Comparison of ENCODE assay signal across 8 cellular contexts in genomic region chr7:542935-543789, GRCh38. TPM values are rescaled to one million over a fixed set of nuclear protein-coding genes. Genes with fewer than 3 reads are reported as not detected.
DNase-seq lines count a peak whose midpoint lies in the region; ATAC-seq and TF ChIP-seq lines count a peak whose summit lies in the region.

No MANE protein-coding gene starts in this region.

- no peaks in the 10 kb centered on the region for H3K79me1 ChIP-seq in neuronal stem cell (ENCODE audit: low read depth, low read length)

- peak overlapping the region; percentile 70 for H3K27ac Mint-ChIP-seq in Calu3 (ENCODE audit: unreplicated experiment)
- no peak overlapping the region for H3K27ac Mint-ChIP-seq in stimulated activated memory B cell treated with anti-CD40 and anti-IgM and Interleukin-4, amounts not matched to agents 10 μg/mL and 1 μg/mL and 100 μg/mL, for 72 hours

- CTCF ChIA-PET in Calu3 (lab: Charles Lee), result interaction anchor here (0.6 to 1.7 kb wide), 2 partner anchors 10 to 91 kb away, joined by 4 to 5 read pairs; no protein-coding TSS in a partner anchor

- H3K9me3 ChIP-seq in neuronal stem cell (replicated peaks in 1 of 2; ENCODE audit: control insufficient read depth in 2 of 2, insufficient read depth in 1 of 2, low read depth in 1 of 2, low read length in 2 of 2), result peaks cover 0 to 2% of the 10 kb centered on the region in 2 donors

- peaks cover 5 to 9% of the 10 kb centered on the region in 2 donors for H3K4me1 ChIP-seq in neuronal stem cell (ENCODE audit: control insufficient read depth in 2 of 2, insufficient read depth in 1 of 2, low read depth in 1 of 2, low read length in 2 of 2)

- no peak overlapping the region for H2BK15ac ChIP-seq in neuronal stem cell (ENCODE audit: low read length)

- no CpG with 5 or more reads among the region's 29 CpGs for WGBS in neuronal stem cell (ENCODE audit: extremely low coverage in 2 of 2, insufficient read length in 2 of 2, insufficient replicate concordance in 1 of 2), 2 donors

- H2BK12ac ChIP-seq in neuronal stem cell (ENCODE audit: low read length), result no peak overlapping the region

- peak overlapping the region; percentile 9 for H2AK5ac ChIP-seq in neuronal stem cell (ENCODE audit: low read depth, low read length)

- H2BK5ac ChIP-seq in neuronal stem cell (ENCODE audit: low read length), result no peak overlapping the region

- H3K23ac ChIP-seq in neuronal stem cell (ENCODE audit: low read depth, low read length, poor library complexity), result no peak overlapping the region

- no peak overlapping the region for H4K8ac ChIP-seq in neuronal stem cell (ENCODE audit: low read depth, low read length)

- H3K27ac ChIP-seq in neuronal stem cell (replicated peaks; ENCODE audit: low read length), result no peak overlapping the region

- TF ChIP-seq CTCF in Calu3 (IDR thresholded peaks at IDR 0.05; ENCODE audit: unreplicated experiment), result no peak

- no peaks in the 10 kb centered on the region for H3K27me3 Mint-ChIP-seq in Calu3 (ENCODE audit: unreplicated experiment)
- peaks cover 14% of the 10 kb centered on the region for H3K27me3 Mint-ChIP-seq in stimulated activated memory B cell treated with anti-CD40 and anti-IgM and Interleukin-4, amounts not matched to agents 10 μg/mL and 1 μg/mL and 100 μg/mL, for 72 hours

- H3K27me3 ChIP-seq in neuronal stem cell (ENCODE audit: control insufficient read depth in 3 of 3, insufficient read depth in 3 of 3, low read depth in 1 of 3, low read length in 3 of 3), result no peaks in the 10 kb centered on the region

- no peaks in the 10 kb centered on the region for H3K36me3 ChIP-seq in neuronal stem cell (replicated peaks in 1 of 2; ENCODE audit: control insufficient read depth in 2 of 2, insufficient read depth in 2 of 2, low read length in 2 of 2)

- H2BK120ac ChIP-seq in neuronal stem cell (ENCODE audit: low read depth, low read length), result no peak overlapping the region

- H3K36me3 Mint-ChIP-seq in Calu3 (ENCODE audit: insufficient read depth, unreplicated experiment), result peaks cover 35% of the 10 kb centered on the region
- H3K36me3 Mint-ChIP-seq in stimulated activated memory B cell treated with anti-CD40 and anti-IgM and Interleukin-4, amounts not matched to agents 10 μg/mL and 1 μg/mL and 100 μg/mL, for 72 hours, result no peaks in the 10 kb centered on the region

- no peaks in the 10 kb centered on the region for H3K9me3 Mint-ChIP-seq in Calu3 (ENCODE audit: low read depth, unreplicated experiment)
- H3K9me3 Mint-ChIP-seq in stimulated activated memory B cell treated with anti-CD40 and anti-IgM and Interleukin-4, amounts not matched to agents 10 μg/mL and 1 μg/mL and 100 μg/mL, for 72 hours, result peaks cover 6% of the 10 kb centered on the region

- peak overlapping the region; percentile 25 for H3K4me3 Mint-ChIP-seq in Calu3 (ENCODE audit: low read depth, unreplicated experiment)
- no peak overlapping the region for H3K4me3 Mint-ChIP-seq in stimulated activated memory B cell treated with anti-CD40 and anti-IgM and Interleukin-4, amounts not matched to agents 10 μg/mL and 1 μg/mL and 100 μg/mL, for 72 hours

- no peak overlapping the region for H4K91ac ChIP-seq in neuronal stem cell (ENCODE audit: low read depth, low read length, poor library complexity)

- intact Hi-C loops in Calu3 (cut with micrococcal nuclease; ENCODE audit: unreplicated experiment), result no loop called here

- BruUV-seq in Calu3 (replicated peaks; lab: Mats Ljungman, UMichigan), result no TSS peak

- H3K9ac ChIP-seq in neuronal stem cell (ENCODE audit: low read depth, low read length, poor library complexity), result no peak overlapping the region

- no peak for ATAC-seq in stimulated activated memory B cell treated with anti-CD40 and anti-IgM and Interleukin-4, amounts not matched to agents 10 μg/mL and 1 μg/mL and 100 μg/mL, for 72 hours

- peaks cover 50% of the 10 kb centered on the region for H3K4me1 Mint-ChIP-seq in Calu3 (ENCODE audit: low read depth, unreplicated experiment)
- H3K4me1 Mint-ChIP-seq in stimulated activated memory B cell treated with anti-CD40 and anti-IgM and Interleukin-4, amounts not matched to agents 10 μg/mL and 1 μg/mL and 100 μg/mL, for 72 hours, result peaks cover 5% of the 10 kb centered on the region

- peak overlapping the region; percentile 49 for H3K18ac ChIP-seq in neuronal stem cell (ENCODE audit: low read length)

- no peak overlapping the region for H3K4me2 ChIP-seq in neuronal stem cell (ENCODE audit: insufficient read depth, low read length, poor library complexity, severe bottlenecking)

- H2AFZ ChIP-seq in neuronal stem cell (ENCODE audit: low read length), result peak overlapping the region; percentile 65

- H3K4ac ChIP-seq in neuronal stem cell (ENCODE audit: low read length), result no peak overlapping the region

- H3K14ac ChIP-seq in neuronal stem cell (ENCODE audit: low read length), result no peak overlapping the region

- peak; percentile 77 for DNase-seq in Calu3
- peak; percentile 98 for DNase-seq in M059J (ENCODE audit: low read depth)
- DNase-seq in epidermal melanocyte (ENCODE audit: insufficient read length, low spot score), result peak; percentile 69
- DNase-seq in neuronal stem cell (ENCODE audit: low spot score), result no peak
- no peak for DNase-seq in NCI-H146 treated with DMSO at 0.1 percent for 48 hours (lab: John Stamatoyannopoulos, UW; ENCODE audit: unreplicated experiment)
- no peak for DNase-seq in NK-92 treated with Interleukin-12 subunit alpha and Interleukin-12 subunit beta, amount 100 ng/mL, for 24 hours (lab: John Stamatoyannopoulos, UW)
- no peak for DNase-seq in NOMO-1 treated with DMSO at 0.1 percent for 48 hours (lab: John Stamatoyannopoulos, UW; ENCODE audit: unreplicated experiment)

- no peak overlapping the region for H3K4me3 ChIP-seq in neuronal stem cell (ENCODE audit: low read length in 2 of 2)

RNA-seq across cellular contexts. Expression of gene PDGFA, which starts 23.5 kb away (rescaled TPM):
- total RNA-seq in Calu3 (2022), result 4.5 and 6.4 TPM in 2 replicates
- total RNA-seq in M059J (2014; rRNA removed; shearing (Covaris generic)), result 2.5 and 6.3 TPM in 2 replicates
- polyA plus RNA-seq in neuronal stem cell (2013, experiment 1 of 2), result 6.2 TPM
- 5.7 TPM for polyA plus RNA-seq in neuronal stem cell (2013, experiment 2 of 2)

Comparison
In these comparisons a context has a peak if more than half of its experiments do, and no peak if none do; other contexts are left out.
1. DNase-seq: peak in Calu3 (single experiment), M059J (single experiment) and epidermal melanocyte (single experiment); none in neuronal stem cell (single experiment), NCI-H146 treated with DMSO at 0.1 percent for 48 hours (single experiment), NK-92 treated with Interleukin-12 subunit alpha and Interleukin-12 subunit beta, amount 100 ng/mL, for 24 hours (single experiment) and NOMO-1 treated with DMSO at 0.1 percent for 48 hours (single experiment).